15 cellular contexts compared by ENCODE assay signal in genomic region chr9:110076894-110077725, GRCh38.
DNase-seq lines count a peak whose midpoint lies in the region; ATAC-seq and TF ChIP-seq lines count a peak whose summit lies in the region.
"Had no signal": no experiment of that assay in that cellular context is flagged by ENCODE, and none has a peak within 500 bp of the region (broad histone marks: within the 10 kb centered on the region; RNA-seq: fewer than 3 reads in every experiment).

No MANE protein-coding gene starts in this region.

- H3K36me3 Mint-ChIP-seq in CD4-positive, alpha-beta T cell (ENCODE audit: low read depth), result no peaks in the 10 kb centered on the region
- H3K36me3 Mint-ChIP-seq in CD4-positive, alpha-beta memory T cell, result no peaks in the 10 kb centered on the region

- H3K27ac Mint-ChIP-seq in CD4-positive, alpha-beta T cell, result no peak overlapping the region
- no peak overlapping the region for H3K27ac Mint-ChIP-seq in CD4-positive, alpha-beta memory T cell
- H3K27ac Mint-ChIP-seq: activated T-helper 1 cell treated with anti-CD3 and anti-CD28 coated beads, Interleukin-12 subunit alpha, Interleukin-12 subunit beta, Interleukin-2, Interleukin-4 antibody, amounts not matched to agents 30 ng/mL and 10 ng/mL and 1 ng/mL, durations not matched to agents 14 hours and 24 hours and 36 hours; neural progenitor cell had no signal

- POLR2A ChIA-PET in CD4-positive, alpha-beta T cell (lab: Charles Lee), result no interaction called here
- POLR2A ChIA-PET in CD4-positive, alpha-beta memory T cell (lab: Charles Lee; ENCODE audit: partially characterized antibody), result no interaction called here

- TF ChIP-seq CTCF in CD4-positive, alpha-beta T cell (IDR thresholded peaks at IDR 0.05), result no peak
- TF ChIP-seq CTCF in WERI-Rb-1 (IDR thresholded peaks at IDR 0.05; ENCODE audit: low read depth, low read length), result no peak

- no peak for ATAC-seq in CD4-positive, alpha-beta T cell (ENCODE audit: poor library complexity)
- ATAC-seq: gastroesophageal sphincter, left lobe of liver had no signal

- no peak overlapping the region for H3K4me3 Mint-ChIP-seq in CD4-positive, alpha-beta T cell
- H3K4me3 Mint-ChIP-seq in CD4-positive, alpha-beta memory T cell, result no peak overlapping the region
- H3K4me3 Mint-ChIP-seq: activated T-helper 1 cell treated with anti-CD3 and anti-CD28 coated beads, Interleukin-12 subunit alpha, Interleukin-12 subunit beta, Interleukin-2, Interleukin-4 antibody, amounts not matched to agents 30 ng/mL and 10 ng/mL and 1 ng/mL, durations not matched to agents 14 hours and 24 hours and 36 hours; neural progenitor cell had no signal

- no peaks in the 10 kb centered on the region for H3K9me3 ChIP-seq in CD4-positive, alpha-beta T cell (ENCODE audit: control insufficient read depth, low read length)
- no peaks in the 10 kb centered on the region for H3K9me3 ChIP-seq in WERI-Rb-1 (ENCODE audit: severe bottlenecking)
- H3K9me3 ChIP-seq in CD4-positive, alpha-beta memory T cell (ENCODE audit: control insufficient read depth in 1 of 2, low read length in 2 of 2), result no peaks in the 10 kb centered on the region
- H3K9me3 ChIP-seq: gastroesophageal sphincter had no signal

- no peaks in the 10 kb centered on the region for H3K9me3 Mint-ChIP-seq in CD4-positive, alpha-beta T cell
- H3K9me3 Mint-ChIP-seq in CD4-positive, alpha-beta memory T cell, result no peaks in the 10 kb centered on the region
- H3K9me3 Mint-ChIP-seq: activated T-helper 1 cell treated with anti-CD3 and anti-CD28 coated beads, Interleukin-12 subunit alpha, Interleukin-12 subunit beta, Interleukin-2, Interleukin-4 antibody, amounts not matched to agents 30 ng/mL and 10 ng/mL and 1 ng/mL, durations not matched to agents 14 hours and 24 hours and 36 hours; neural progenitor cell had no signal

- no peak overlapping the region for H3K4me3 ChIP-seq in WERI-Rb-1 (ENCODE audit: low read depth, low read length)
- no peak overlapping the region for H3K4me3 ChIP-seq in CD4-positive, alpha-beta memory T cell (ENCODE audit: low read length in 2 of 2)
- H3K4me3 ChIP-seq: gastroesophageal sphincter, neural progenitor cell had no signal

- no peaks in the 10 kb centered on the region for H3K36me3 ChIP-seq in WERI-Rb-1
- H3K36me3 ChIP-seq in CD4-positive, alpha-beta memory T cell (ENCODE audit: insufficient read depth, low read length), result no peaks in the 10 kb centered on the region
- H3K36me3 ChIP-seq: gastroesophageal sphincter, neural progenitor cell had no signal

- H3K27me3 Mint-ChIP-seq in CD4-positive, alpha-beta T cell, result no peaks in the 10 kb centered on the region
- no peaks in the 10 kb centered on the region for H3K27me3 Mint-ChIP-seq in CD4-positive, alpha-beta memory T cell

- no peaks in the 10 kb centered on the region for H3K27me3 ChIP-seq in CD4-positive, alpha-beta T cell (ENCODE audit: control insufficient read depth, insufficient read depth, low read length)
- H3K27me3 ChIP-seq in WERI-Rb-1 (ENCODE audit: insufficient read depth, low read depth, severe bottlenecking), result no peaks in the 10 kb centered on the region
- no peaks in the 10 kb centered on the region for H3K27me3 ChIP-seq in CD4-positive, alpha-beta memory T cell (ENCODE audit: insufficient read depth, low read length)
- H3K27me3 ChIP-seq: gastroesophageal sphincter, neural progenitor cell had no signal

- DNase-seq in AG08395 (ENCODE audit: low spot score) (peak; percentile 64), HK-2 (ENCODE audit: unreplicated experiment) (peak; percentile 44), amniotic epithelial cell (ENCODE audit: low read depth) (peak; percentile 76), glomerular visceral epithelial cell (ENCODE audit: extremely low spot score) (peak; percentile 79), NCI-H524 (lab: John Stamatoyannopoulos, UW) (no peak), WERI-Rb-1 (no peak)
- no peak for DNase-seq in CD4-positive, alpha-beta T cell
- DNase-seq in CD4-positive, alpha-beta memory T cell, result no peak
- DNase-seq: activated CD4-positive, CD25-positive, alpha-beta regulatory T cell treated with anti-CD3 and anti-CD28 coated beads, Interleukin-2, amount 50 U/mL, for 72 hours; C1 segment of cervical spinal cord; cerebellar nuclear complex had no signal

- peaks cover 24% of the 10 kb centered on the region for H3K4me1 Mint-ChIP-seq in CD4-positive, alpha-beta T cell (ENCODE audit: low read depth)
- H3K4me1 Mint-ChIP-seq in CD4-positive, alpha-beta memory T cell, result peaks cover 7 to 18% (median 14%) of the 10 kb centered on the region in 4 donors

- intact Hi-C loops in CD4-positive, alpha-beta T cell (cut with DNase I, micrococcal nuclease), result loop anchor here in 1 of 2 experiments (10.0 kb wide), 1 partner anchor 62 kb away; no protein-coding TSS in a partner anchor
- intact Hi-C loops in CD4-positive, alpha-beta memory T cell (cut with micrococcal nuclease), result no loop called here

- H3K4me1 ChIP-seq in CD4-positive, alpha-beta memory T cell (ENCODE audit: insufficient read depth, low read length), result peaks cover 11% of the 10 kb centered on the region

- no peak overlapping the region for H3K27ac ChIP-seq in CD4-positive, alpha-beta T cell (ENCODE audit: low read depth, low read length)
- H3K27ac ChIP-seq in WERI-Rb-1, result no peak overlapping the region
- H3K27ac ChIP-seq in CD4-positive, alpha-beta memory T cell (ENCODE audit: low read depth, low read length), result no peak overlapping the region
- H3K27ac ChIP-seq: gastroesophageal sphincter, neural progenitor cell had no signal

- CTCF ChIA-PET in CD4-positive, alpha-beta T cell (lab: Charles Lee), result no interaction called here
- CTCF ChIA-PET in CD4-positive, alpha-beta memory T cell (lab: Charles Lee; ENCODE audit: partially characterized antibody), result interaction anchor here (0.6 to 1.1 kb wide), 4 partner anchors 14 to 176 kb away, joined by 3 read pairs; no protein-coding TSS in a partner anchor

Comparison
In these comparisons a context has a peak if more than half of its experiments do, and no peak if none do; other contexts are left out.
1. DNase-seq: peak in AG08395 (single experiment), HK-2 (single experiment), amniotic epithelial cell (single experiment) and glomerular visceral epithelial cell (single experiment); none in CD4-positive, alpha-beta T cell (0 of 10), NCI-H524 (0 of 2), WERI-Rb-1 (single experiment) and CD4-positive, alpha-beta memory T cell (0 of 5).